In the genomic region with DNA sequence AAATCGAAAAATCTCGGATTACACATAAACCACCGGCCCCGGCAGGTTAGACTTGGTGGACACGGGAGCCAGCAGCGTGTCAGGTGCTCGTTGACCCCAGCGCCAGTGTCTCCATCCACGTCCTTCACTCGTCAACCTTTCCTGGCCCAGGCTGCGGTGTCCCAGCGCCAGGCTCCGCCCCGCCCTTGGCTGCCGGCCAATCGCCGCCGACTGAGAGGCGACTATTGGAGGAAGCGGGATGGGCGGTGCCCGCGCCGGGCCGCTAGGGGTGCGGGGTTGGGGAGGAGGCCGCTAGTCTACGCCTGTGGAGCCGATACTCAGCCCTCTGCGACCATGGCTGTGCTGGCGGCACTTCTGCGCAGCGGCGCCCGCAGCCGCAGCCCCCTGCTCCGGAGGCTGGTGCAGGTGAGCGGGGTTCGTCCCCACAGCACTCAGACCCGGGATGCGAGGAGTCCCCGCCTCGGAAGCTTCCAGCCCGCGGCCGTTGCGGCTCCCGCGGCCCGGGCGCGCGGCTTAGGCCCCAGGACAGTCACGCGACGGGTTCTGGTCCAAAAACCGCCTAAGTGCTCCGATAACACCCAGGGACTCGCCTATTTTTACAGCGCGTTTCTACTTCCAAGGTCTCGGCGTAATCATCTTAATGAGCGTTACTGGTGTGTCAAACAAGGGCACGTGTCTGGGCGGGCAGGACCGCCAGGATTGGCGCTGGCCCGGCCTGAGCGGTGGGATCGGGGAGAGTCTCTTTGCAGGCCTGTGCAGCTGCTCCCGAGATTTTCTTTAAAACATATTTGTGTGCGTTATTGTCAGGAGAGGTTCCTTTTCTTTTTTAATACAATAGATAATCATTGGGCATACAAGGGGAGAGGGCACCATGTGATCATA, we compare ENCODE assay signal across 1 cellular context.
TF ChIP-seq lines count a peak whose summit lies in the region.

ACAT1 (plus strand) TSS at position 294 of the 882 bp plus-strand sequence; CDS start at position 334, 40 bp downstream.

TF ChIP-seq in HepG2, 621 proteins besides CTCF, POLR2A, EP300 and RAD21 (continued from another document and continues in another):
- TF ChIP-seq ZBTB26 (CRISPR knock-in tag; IDR thresholded peaks at IDR 0.05; ENCODE audit: borderline replicate concordance) (peak; percentile 51; the same call in 1 of the 2 replicates), YEATS4 (CRISPR knock-in tag; IDR thresholded peaks at IDR 0.05; ENCODE audit: borderline replicate concordance) (peak; percentile 79; the same call in 1 of the 2 replicates), MBNL3 (CRISPR knock-in tag; conservative IDR thresholded peaks at IDR 0.05) (no peak), ZNF7 (CRISPR knock-in tag; IDR thresholded peaks at IDR 0.05) (no peak), TEAD3 (CRISPR knock-in tag; optimal IDR thresholded peaks at IDR 0.05; ENCODE audit: borderline replicate concordance) (no peak), ZBTB46 (CRISPR knock-in tag; IDR thresholded peaks at IDR 0.05; ENCODE audit: borderline replicate concordance) (no peak), ZNF616 (CRISPR knock-in tag; IDR thresholded peaks at IDR 0.05; ENCODE audit: low read depth) (peak; percentile 50; the same call in 1 of the 2 replicates), ZNF235 (CRISPR knock-in tag; IDR thresholded peaks at IDR 0.05; ENCODE audit: borderline replicate concordance) (no peak), MTF2 (CRISPR knock-in tag; IDR thresholded peaks at IDR 0.05; ENCODE audit: borderline replicate concordance) (no peak), ZNF451 (CRISPR knock-in tag; IDR thresholded peaks at IDR 0.05) (no peak), ZNF34 (CRISPR knock-in tag; IDR thresholded peaks at IDR 0.05; ENCODE audit: borderline replicate concordance) (no peak), FUBP1 (CRISPR knock-in tag; IDR thresholded peaks at IDR 0.05; ENCODE audit: borderline replicate concordance) (no peak), ZSCAN29 (CRISPR knock-in tag; conservative IDR thresholded peaks at IDR 0.05) (no peak), DMAP1 (CRISPR knock-in tag; IDR thresholded peaks at IDR 0.05) (peak; percentile 84), KAT8 (CRISPR knock-in tag; IDR thresholded peaks at IDR 0.05) (peak; percentile 81), ZNF543 (CRISPR knock-in tag; IDR thresholded peaks at IDR 0.05) (peak; percentile 63; the same call in 1 of the 2 replicates), SALL1 (CRISPR knock-in tag; IDR thresholded peaks at IDR 0.05) (peak; percentile 67; the same call in 1 of the 2 replicates), BHLHE40 (IDR thresholded peaks at IDR 0.05; ENCODE audit: low read length) (peak; percentile 56; the same call in 1 of the 2 replicates), ZNF770 (CRISPR knock-in tag; IDR thresholded peaks at IDR 0.05) (no peak; the same call in 1 of the 2 replicates), ZNF766 (CRISPR knock-in tag; IDR thresholded peaks at IDR 0.05; ENCODE audit: borderline replicate concordance) (no peak), SIN3A (IDR thresholded peaks at IDR 0.05; ENCODE audit: borderline replicate concordance, low read depth, low read length) (0 out of 2 replicates have a peak, but pooled peaks have one; percentile 43), RBAK (CRISPR knock-in tag; IDR thresholded peaks at IDR 0.05) (no peak), BCL6 (CRISPR knock-in tag; IDR thresholded peaks at IDR 0.05) (peak; percentile 25; the same call in 1 of the 2 replicates), HMG20B (CRISPR knock-in tag; conservative IDR thresholded peaks at IDR 0.05) (no peak), ZC3H4 (CRISPR knock-in tag; IDR thresholded peaks at IDR 0.05; ENCODE audit: borderline replicate concordance) (no peak), PREB (CRISPR knock-in tag; IDR thresholded peaks at IDR 0.05) (no peak), ZNF652 (CRISPR knock-in tag; IDR thresholded peaks at IDR 0.05; ENCODE audit: borderline replicate concordance, low read depth) (0 out of 2 replicates have a peak, but pooled peaks have one; percentile 17), ZNF276 (CRISPR knock-in tag; IDR thresholded peaks at IDR 0.05; ENCODE audit: low read depth) (no peak), TIGD3 (CRISPR knock-in tag; IDR thresholded peaks at IDR 0.05; ENCODE audit: borderline replicate concordance) (0 out of 2 replicates have a peak, but pooled peaks have one; percentile 1), ZFYVE20 (CRISPR knock-in tag; IDR thresholded peaks at IDR 0.05; ENCODE audit: borderline replicate concordance, low read depth) (peak; percentile 65; the same call in 1 of the 2 replicates), ZBTB3 (CRISPR knock-in tag; IDR thresholded peaks at IDR 0.05; ENCODE audit: borderline replicate concordance, low read depth) (no peak), ZNF790 (CRISPR knock-in tag; IDR thresholded peaks at IDR 0.05; ENCODE audit: borderline replicate concordance) (no peak), KLF16 (CRISPR knock-in tag; IDR thresholded peaks at IDR 0.05) (peak in 1 of 2 experiments; percentile 25; a peak in 1 of 4 replicates)
- TF ChIP-seq, protein P1, sequence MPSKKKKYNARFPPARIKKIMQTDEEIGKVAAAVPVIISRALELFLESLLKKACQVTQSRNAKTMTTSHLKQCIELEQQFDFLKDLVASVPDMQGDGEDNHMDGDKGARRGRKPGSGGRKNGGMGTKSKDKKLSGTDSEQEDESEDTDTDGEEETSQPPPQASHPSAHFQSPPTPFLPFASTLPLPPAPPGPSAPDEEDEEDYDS (CRISPR knock-in tag; IDR thresholded peaks at IDR 0.05), result peak; percentile 94
- TF ChIP-seq, protein P2, sequence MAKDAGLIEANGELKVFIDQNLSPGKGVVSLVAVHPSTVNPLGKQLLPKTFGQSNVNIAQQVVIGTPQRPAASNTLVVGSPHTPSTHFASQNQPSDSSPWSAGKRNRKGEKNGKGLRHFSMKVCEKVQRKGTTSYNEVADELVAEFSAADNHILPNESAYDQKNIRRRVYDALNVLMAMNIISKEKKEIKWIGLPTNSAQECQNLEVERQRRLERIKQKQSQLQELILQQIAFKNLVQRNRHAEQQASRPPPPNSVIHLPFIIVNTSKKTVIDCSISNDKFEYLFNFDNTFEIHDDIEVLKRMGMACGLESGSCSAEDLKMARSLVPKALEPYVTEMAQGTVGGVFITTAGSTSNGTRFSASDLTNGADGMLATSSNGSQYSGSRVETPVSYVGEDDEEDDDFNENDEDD (CRISPR knock-in tag; IDR thresholded peaks at IDR 0.05; ENCODE audit: borderline replicate concordance), result no peak; the same call in 1 of the 2 replicates
- TF ChIP-seq, protein P3, sequence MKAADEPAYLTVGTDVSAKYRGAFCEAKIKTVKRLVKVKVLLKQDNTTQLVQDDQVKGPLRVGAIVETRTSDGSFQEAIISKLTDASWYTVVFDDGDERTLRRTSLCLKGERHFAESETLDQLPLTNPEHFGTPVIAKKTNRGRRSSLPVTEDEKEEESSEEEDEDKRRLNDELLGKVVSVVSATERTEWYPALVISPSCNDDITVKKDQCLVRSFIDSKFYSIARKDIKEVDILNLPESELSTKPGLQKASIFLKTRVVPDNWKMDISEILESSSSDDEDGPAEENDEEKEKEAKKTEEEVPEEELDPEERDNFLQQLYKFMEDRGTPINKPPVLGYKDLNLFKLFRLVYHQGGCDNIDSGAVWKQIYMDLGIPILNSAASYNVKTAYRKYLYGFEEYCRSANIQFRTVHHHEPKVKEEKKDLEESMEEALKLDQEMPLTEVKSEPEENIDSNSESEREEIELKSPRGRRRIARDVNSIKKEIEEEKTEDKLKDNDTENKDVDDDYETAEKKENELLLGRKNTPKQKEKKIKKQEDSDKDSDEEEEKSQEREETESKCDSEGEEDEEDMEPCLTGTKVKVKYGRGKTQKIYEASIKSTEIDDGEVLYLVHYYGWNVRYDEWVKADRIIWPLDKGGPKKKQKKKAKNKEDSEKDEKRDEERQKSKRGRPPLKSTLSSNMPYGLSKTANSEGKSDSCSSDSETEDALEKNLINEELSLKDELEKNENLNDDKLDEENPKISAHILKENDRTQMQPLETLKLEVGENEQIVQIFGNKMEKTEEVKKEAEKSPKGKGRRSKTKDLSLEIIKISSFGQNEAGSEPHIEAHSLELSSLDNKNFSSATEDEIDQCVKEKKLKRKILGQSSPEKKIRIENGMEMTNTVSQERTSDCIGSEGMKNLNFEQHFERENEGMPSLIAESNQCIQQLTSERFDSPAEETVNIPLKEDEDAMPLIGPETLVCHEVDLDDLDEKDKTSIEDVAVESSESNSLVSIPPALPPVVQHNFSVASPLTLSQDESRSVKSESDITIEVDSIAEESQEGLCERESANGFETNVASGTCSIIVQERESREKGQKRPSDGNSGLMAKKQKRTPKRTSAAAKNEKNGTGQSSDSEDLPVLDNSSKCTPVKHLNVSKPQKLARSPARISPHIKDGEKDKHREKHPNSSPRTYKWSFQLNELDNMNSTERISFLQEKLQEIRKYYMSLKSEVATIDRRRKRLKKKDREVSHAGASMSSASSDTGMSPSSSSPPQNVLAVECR (CRISPR knock-in tag; IDR thresholded peaks at IDR 0.05; ENCODE audit: borderline replicate concordance), result peak; percentile 91
